ENCODE assay signal across 1 cellular context in the genomic region with DNA sequence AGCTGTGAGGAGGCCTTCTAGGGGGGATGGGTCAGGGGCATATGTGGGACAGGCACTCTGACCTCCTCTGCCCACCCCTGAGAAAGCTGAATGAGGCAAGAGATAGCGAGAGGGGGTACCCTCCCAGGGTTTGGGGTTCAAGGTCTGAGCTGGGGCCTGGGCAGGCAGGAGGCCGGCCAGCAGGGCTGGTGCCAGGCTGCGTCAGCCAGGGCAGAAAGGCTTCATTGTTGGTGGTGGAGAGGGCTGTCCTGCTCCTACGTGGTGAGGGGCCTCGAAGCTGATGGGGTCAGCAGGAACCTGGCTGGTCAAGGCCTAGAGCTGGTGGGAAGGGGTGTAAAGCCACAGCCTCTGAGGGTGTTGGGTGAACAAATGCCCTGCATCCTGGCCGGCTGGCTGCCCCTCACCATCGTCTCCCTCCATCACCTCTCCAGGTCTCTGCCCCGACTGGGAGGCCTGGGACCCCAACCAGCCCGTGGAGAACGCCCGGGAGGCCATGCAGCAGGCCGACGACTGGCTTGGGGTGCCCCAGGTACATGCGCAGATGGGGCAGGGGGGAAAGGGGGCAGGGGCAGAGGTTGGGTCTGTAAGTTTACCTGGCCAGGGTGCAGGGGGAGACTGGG.
TF ChIP-seq lines count a peak whose summit lies in the region.

No MANE protein-coding gene starts in this region.

TF ChIP-seq in IMR-90, 13 proteins besides CTCF, POLR2A, EP300 and RAD21:
- TF ChIP-seq RCOR1 (IDR thresholded peaks at IDR 0.05; ENCODE audit: insufficient replicate concordance, low read length) (no peak), NFE2L2 (IDR thresholded peaks at IDR 0.05; ENCODE audit: low read depth, low read length) (no peak), CHD1 (IDR thresholded peaks at IDR 0.05; ENCODE audit: low read depth, low read length) (no peak), SMC3 (IDR thresholded peaks at IDR 0.05; ENCODE audit: low read depth, low read length) (no peak), CEBPB (IDR thresholded peaks at IDR 0.05; ENCODE audit: low read depth, low read length) (no peak), MAFK (IDR thresholded peaks at IDR 0.05; ENCODE audit: low read depth, low read length) (no peak), MAZ (IDR thresholded peaks at IDR 0.05; ENCODE audit: borderline replicate concordance, low read depth, low read length) (no peak), RFX5 (IDR thresholded peaks at IDR 0.05; ENCODE audit: low read depth, low read length) (no peak), BHLHE40 (IDR thresholded peaks at IDR 0.05; ENCODE audit: low read depth, low read length) (no peak)
- TF ChIP-seq, protein P1, sequence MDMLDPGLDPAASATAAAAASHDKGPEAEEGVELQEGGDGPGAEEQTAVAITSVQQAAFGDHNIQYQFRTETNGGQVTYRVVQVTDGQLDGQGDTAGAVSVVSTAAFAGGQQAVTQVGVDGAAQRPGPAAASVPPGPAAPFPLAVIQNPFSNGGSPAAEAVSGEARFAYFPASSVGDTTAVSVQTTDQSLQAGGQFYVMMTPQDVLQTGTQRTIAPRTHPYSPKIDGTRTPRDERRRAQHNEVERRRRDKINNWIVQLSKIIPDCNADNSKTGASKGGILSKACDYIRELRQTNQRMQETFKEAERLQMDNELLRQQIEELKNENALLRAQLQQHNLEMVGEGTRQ (IDR thresholded peaks at IDR 0.05; ENCODE audit: low read depth, low read length), result no peak
- TF ChIP-seq, protein P2, sequence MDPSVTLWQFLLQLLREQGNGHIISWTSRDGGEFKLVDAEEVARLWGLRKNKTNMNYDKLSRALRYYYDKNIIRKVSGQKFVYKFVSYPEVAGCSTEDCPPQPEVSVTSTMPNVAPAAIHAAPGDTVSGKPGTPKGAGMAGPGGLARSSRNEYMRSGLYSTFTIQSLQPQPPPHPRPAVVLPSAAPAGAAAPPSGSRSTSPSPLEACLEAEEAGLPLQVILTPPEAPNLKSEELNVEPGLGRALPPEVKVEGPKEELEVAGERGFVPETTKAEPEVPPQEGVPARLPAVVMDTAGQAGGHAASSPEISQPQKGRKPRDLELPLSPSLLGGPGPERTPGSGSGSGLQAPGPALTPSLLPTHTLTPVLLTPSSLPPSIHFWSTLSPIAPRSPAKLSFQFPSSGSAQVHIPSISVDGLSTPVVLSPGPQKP (IDR thresholded peaks at IDR 0.05; ENCODE audit: borderline replicate concordance, low read depth, low read length), result no peak
